Comparison of ENCODE assay signal across 12 cellular contexts in genomic region chr12:56377310-56377988, GRCh38. TPM values are rescaled to one million over a fixed set of nuclear protein-coding genes. Genes with fewer than 3 reads are reported as not detected.
A peak's percentile ranks its signal among the peaks of the same experiment; 100 is the strongest.
DNase-seq lines count a peak whose midpoint lies in the region; ATAC-seq and TF ChIP-seq lines count a peak whose summit lies in the region.
"Had no signal": no experiment of that assay in that cellular context is flagged by ENCODE, and none has a peak within 500 bp of the region (broad histone marks: within the 10 kb centered on the region; RNA-seq: fewer than 3 reads in every experiment).

No MANE protein-coding gene starts in this region.

- no peak overlapping the region for H3K56ac ChIP-seq in IMR-90 (ENCODE audit: extremely low read depth, insufficient read depth, low read length)

- H3K9me3 ChIP-seq in IMR-90 (ENCODE audit: control insufficient read depth, insufficient read depth, low read length) = no peaks in the 10 kb centered on the region

- TF ChIP-seq CTCF in IMR-90 (conservative IDR thresholded peaks at IDR 0.05; ENCODE audit: low read depth, low read length) = peak; percentile 52
- peak; percentile 35 for TF ChIP-seq CTCF in brain microvascular endothelial cell (IDR thresholded peaks at IDR 0.05; ENCODE audit: low read depth, low read length, missing control alignments)
- TF ChIP-seq CTCF in neural crest cell (conservative IDR thresholded peaks at IDR 0.05) = no peak
- TF ChIP-seq CTCF in GM13976 (IDR thresholded peaks at IDR 0.05; ENCODE audit: borderline replicate concordance, control extremely low read depth, extremely low read depth, insufficient read depth, missing control alignments) = no peak

- H2AFZ ChIP-seq in IMR-90 (replicated peaks; ENCODE audit: low read length, poor library complexity) = peak overlapping the region; percentile 54

- no peak overlapping the region for H2BK20ac ChIP-seq in IMR-90 (ENCODE audit: low read depth, low read length)

- intact Hi-C loops in IMR-90 (cut with micrococcal nuclease) = loop anchor here (5.0 kb wide), 1 partner anchor 85 kb away; no protein-coding TSS in a partner anchor
- intact Hi-C loops in posterior cingulate gyrus (cut with DNase I) = no loop called here

- H3K4me3 ChIP-seq in IMR-90 (ENCODE audit: insufficient read depth, low read depth, low read length) (no peak overlapping the region), brain microvascular endothelial cell (ENCODE audit: low read depth, low read length) (no peak overlapping the region)

- ATAC-seq in IMR-90 (ENCODE audit: low read depth) (peak; percentile 57; the same call in 1 of the 2 replicates), HG03159 (IDR thresholded peaks at IDR 0.05; ENCODE audit: unreplicated experiment) (no peak)
- ATAC-seq in naive thymus-derived CD8-positive, alpha-beta T cell = no peak

- no peak overlapping the region for H3K14ac ChIP-seq in IMR-90 (replicated peaks; ENCODE audit: low read depth, low read length)

- H3K4ac ChIP-seq in IMR-90 (ENCODE audit: low read depth, low read length) = no peak overlapping the region

- no peak overlapping the region for H3K4me3 Mint-ChIP-seq in neural crest cell
- no peak overlapping the region for H3K4me3 Mint-ChIP-seq in naive thymus-derived CD8-positive, alpha-beta T cell

- H4K91ac ChIP-seq in IMR-90 (ENCODE audit: insufficient read depth, low read depth, low read length) = no peak overlapping the region

- peaks cover 8% of the 10 kb centered on the region for H3K27me3 Mint-ChIP-seq in neural crest cell (ENCODE audit: low read depth)
- no peaks in the 10 kb centered on the region for H3K27me3 Mint-ChIP-seq in naive thymus-derived CD8-positive, alpha-beta T cell

- dilution Hi-C loops in IMR-90 (cut with HindIII; ENCODE audit: low sequenced_read_pairs, unreplicated experiment) = no loop called here

- no peak overlapping the region for H2BK120ac ChIP-seq in IMR-90 (ENCODE audit: low read depth, low read length)

- no peak overlapping the region for H3K23ac ChIP-seq in IMR-90 (ENCODE audit: low read depth, low read length)

- peaks cover 5% of the 10 kb centered on the region for H3K36me3 Mint-ChIP-seq in neural crest cell (ENCODE audit: low read depth)
- H3K36me3 Mint-ChIP-seq in naive thymus-derived CD8-positive, alpha-beta T cell = peaks cover 0 to 5% (median 0%) of the 10 kb centered on the region in 3 donors

- H2AK5ac ChIP-seq in IMR-90 (ENCODE audit: low read depth, low read length) = no peak overlapping the region

- peaks cover 9% of the 10 kb centered on the region for H3K9me3 Mint-ChIP-seq in neural crest cell
- peaks cover 0 to 5% (median 2%) of the 10 kb centered on the region in 9 donors for H3K9me3 Mint-ChIP-seq in naive thymus-derived CD8-positive, alpha-beta T cell

- H2BK5ac ChIP-seq in IMR-90 (ENCODE audit: low read depth, low read length, poor library complexity, severe bottlenecking) = no peak overlapping the region

- BruUV-seq in IMR-90 (replicated peaks; lab: Mats Ljungman, UMichigan) = no TSS peak

- peak overlapping the region; percentile 20 for H3K27ac Mint-ChIP-seq in neural crest cell (ENCODE audit: unreplicated experiment)
- peak overlapping the region in 1 of 10 donors; percentile 66 for H3K27ac Mint-ChIP-seq in naive thymus-derived CD8-positive, alpha-beta T cell

- H3K27me3 ChIP-seq in IMR-90 (ENCODE audit: control insufficient read depth, insufficient read depth, low read length) (peaks cover 3% of the 10 kb centered on the region), brain microvascular endothelial cell (replicated peaks) (no peaks in the 10 kb centered on the region)

- H3K27ac ChIP-seq in IMR-90 (ENCODE audit: insufficient read depth, low read length) (no peak overlapping the region), brain microvascular endothelial cell (no peak overlapping the region)

- DNase-seq in ELF-1 (ENCODE audit: low read depth, low spot score) (peak; percentile 45), IMR-90 (peak; percentile 62), brain microvascular endothelial cell (peak; percentile 16), neural crest cell (ENCODE audit: low read depth, low spot score) (no peak), posterior cingulate gyrus (no peak), GM13976 (ENCODE audit: low spot score) (no peak)
- no peak for DNase-seq in naive thymus-derived CD8-positive, alpha-beta T cell
- DNase-seq: amygdala; NCI-H526; stimulated activated CD4-positive, alpha-beta T cell treated with anti-CD3 and anti-CD28 coated beads, Interleukin-4, amount 100 ng/mL, for 24 hours had no signal

- 60% methylated on average over 1 of the region's 4 CpGs; no CpG with 5 or more reads in 1 of the 2 experiments for WGBS in IMR-90 (ENCODE audit: extremely low coverage in 2 of 2, insufficient read length in 1 of 2), 2 experiments

- H3K9ac ChIP-seq in IMR-90 (ENCODE audit: low read depth, low read length) = no peak overlapping the region

- no peaks in the 10 kb centered on the region for H4K20me1 ChIP-seq in IMR-90 (ENCODE audit: insufficient read depth, low read length)

- in situ Hi-C loops in IMR-90 (cut with MboI; ENCODE audit: low sequenced_read_pairs) = no loop called here
- in situ Hi-C loops in brain microvascular endothelial cell (cut with HindIII; ENCODE audit: low pct_ligation_motif_present, low sequenced_read_pairs) = no loop called here
- in situ Hi-C loops in GM13976 (cut with MboI; ENCODE audit: low sequenced_read_pairs, unreplicated experiment) = no loop called here

- H2AK9ac ChIP-seq in IMR-90 (replicated peaks; ENCODE audit: low read depth, low read length, poor library complexity) = no peak overlapping the region

- no peaks in the 10 kb centered on the region for H3K4me1 ChIP-seq in IMR-90 (ENCODE audit: control insufficient read depth, insufficient read depth, low read length)

- no peak overlapping the region for H4K8ac ChIP-seq in IMR-90 (ENCODE audit: low read depth in 2 of 2, low read length in 2 of 2)

- TF ChIP-seq RAD21 in IMR-90 (IDR thresholded peaks at IDR 0.05; ENCODE audit: low read length) = peak; percentile 57

- TF ChIP-seq POLR2A in IMR-90 (IDR thresholded peaks at IDR 0.05; ENCODE audit: low read depth, low read length) = no peak

- H3K9me1 ChIP-seq in IMR-90 (ENCODE audit: insufficient read depth, low read length) = no peaks in the 10 kb centered on the region

- H3K4me2 ChIP-seq in IMR-90 (ENCODE audit: low read depth, low read length) = no peak overlapping the region

- H3K18ac ChIP-seq in IMR-90 (ENCODE audit: low read depth, low read length) = no peak overlapping the region

- POLR2A ChIA-PET in IMR-90 (lab: Charles Lee; ENCODE audit: unreplicated experiment) = no interaction called here
- POLR2A ChIA-PET in naive thymus-derived CD8-positive, alpha-beta T cell (lab: Charles Lee) = no interaction called here

- H3K36me3 ChIP-seq in IMR-90 (ENCODE audit: control insufficient read depth, insufficient read depth, low read length) (no peaks in the 10 kb centered on the region), brain microvascular endothelial cell (replicated peaks) (no peaks in the 10 kb centered on the region)

- H3K79me1 ChIP-seq in IMR-90 (ENCODE audit: low read depth in 1 of 2, low read length in 2 of 2) = no peaks in the 10 kb centered on the region

- H2BK15ac ChIP-seq in IMR-90 (ENCODE audit: low read depth, low read length) = no peak overlapping the region

- CTCF ChIA-PET in IMR-90 (lab: Yijun Ruan, JAX) = interaction anchor here (0.6 kb wide), 1 partner anchor 17 kb away, joined by 4 read pairs; the partner anchor contains the start of gene STAT2

- H4K5ac ChIP-seq in IMR-90 (ENCODE audit: low read depth, low read length) = no peak overlapping the region

- no peaks in the 10 kb centered on the region for H3K4me1 Mint-ChIP-seq in neural crest cell
- H3K4me1 Mint-ChIP-seq in naive thymus-derived CD8-positive, alpha-beta T cell = peaks cover 0 to 31% (median 0%) of the 10 kb centered on the region in 4 donors

TF ChIP-seq in IMR-90, 13 proteins besides CTCF, POLR2A, EP300 and RAD21:
- TF ChIP-seq SMC3 (IDR thresholded peaks at IDR 0.05; ENCODE audit: low read depth, low read length) (peak; percentile 53), CEBPB (IDR thresholded peaks at IDR 0.05; ENCODE audit: low read depth, low read length) (no peak), MAFK (IDR thresholded peaks at IDR 0.05; ENCODE audit: low read depth, low read length) (peak; percentile 49)
TF ChIP-seq in IMR-90: peak in this region for 2.

RNA-seq across cellular contexts. Expression of gene APOF, which starts 14.8 kb away (rescaled TPM):
- total RNA-seq in IMR-90 (2012; rRNA removed) = not detected in 2 replicates
- polyA plus RNA-seq in IMR-90 (2012; rRNA removed) = not detected in 2 replicates
- not detected in 2 replicates for polyA plus RNA-seq in IMR-90 (2012; cell fraction: cytosol; rRNA removed)
- not detected in 2 replicates for polyA plus RNA-seq in IMR-90 (2012; cell fraction: nucleus; rRNA removed; ENCODE audit: low replicate concordance)
- not detected in 2 replicates for total RNA-seq in neural crest cell
- total RNA-seq in naive thymus-derived CD8-positive, alpha-beta T cell = not detected
- not detected for polyA plus RNA-seq in naive thymus-derived CD8-positive, alpha-beta T cell
- total RNA-seq: frontal cortex had no signal

RNA-seq across cellular contexts. Expression of gene STAT2, which starts 17.5 kb away (rescaled TPM):
- total RNA-seq in IMR-90 (2012; rRNA removed) (125 and 182 TPM in 2 replicates), neural crest cell (67.4 and 70.0 TPM in 2 replicates)
- polyA plus RNA-seq in IMR-90 (2012; rRNA removed) = 63.9 and 99.3 TPM in 2 replicates
- polyA plus RNA-seq in IMR-90 (2012; cell fraction: cytosol; rRNA removed) = 38.2 and 47.6 TPM in 2 replicates
- polyA plus RNA-seq in IMR-90 (2012; cell fraction: nucleus; rRNA removed; ENCODE audit: low replicate concordance) = 266 and 434 TPM in 2 replicates
- 100 to 1,000 TPM; 161 to 165 TPM for total RNA-seq in naive thymus-derived CD8-positive, alpha-beta T cell
- 10 to 100 TPM; 61.7 to 68.1 (median 64.5) TPM for polyA plus RNA-seq in naive thymus-derived CD8-positive, alpha-beta T cell

RNA-seq across cellular contexts. Expression of gene IL23A, which starts 38.8 kb away (rescaled TPM):
- total RNA-seq in IMR-90 (2012; rRNA removed) (not detected in 2 replicates), neural crest cell (0.23 TPM in 1 of 2 replicates, not detected in the other)
- polyA plus RNA-seq in IMR-90 (2012; rRNA removed) = 0.17 and 0.55 TPM in 2 replicates
- polyA plus RNA-seq in IMR-90 (2012; cell fraction: cytosol; rRNA removed) = 0.19 TPM in 1 of 2 replicates, not detected in the other
- polyA plus RNA-seq in IMR-90 (2012; cell fraction: nucleus; rRNA removed; ENCODE audit: low replicate concordance) = 0.30 and 0.36 TPM in 2 replicates
- total RNA-seq in naive thymus-derived CD8-positive, alpha-beta T cell = 10 to 100 TPM; 32.4 to 35.3 TPM
- 10 to 100 TPM; 12.3 to 16.6 (median 16.2) TPM for polyA plus RNA-seq in naive thymus-derived CD8-positive, alpha-beta T cell
- total RNA-seq: frontal cortex had no signal

RNA-seq across cellular contexts. Expression of gene PAN2, which starts 43.6 kb away (rescaled TPM):
- total RNA-seq in IMR-90 (2012; rRNA removed) = 7.5 and 9.7 TPM in 2 replicates
- 16.6 and 20.2 TPM in 2 replicates for polyA plus RNA-seq in IMR-90 (2012; rRNA removed)
- 3.6 and 4.1 TPM in 2 replicates for polyA plus RNA-seq in IMR-90 (2012; cell fraction: cytosol; rRNA removed)
- 119 and 302 TPM in 2 replicates for polyA plus RNA-seq in IMR-90 (2012; cell fraction: nucleus; rRNA removed; ENCODE audit: low replicate concordance)
- 64.4 and 69.6 TPM in 2 replicates for total RNA-seq in neural crest cell
- total RNA-seq in naive thymus-derived CD8-positive, alpha-beta T cell = 100 to 1,000 TPM; 210 to 216 TPM
- 10 to 100 TPM; 10.5 to 11.9 (median 11.0) TPM for polyA plus RNA-seq in naive thymus-derived CD8-positive, alpha-beta T cell

Comparison
In these comparisons a context has a peak if more than half of its experiments do, and no peak if none do; other contexts are left out.
1. DNase-seq: peak in ELF-1 (single experiment), IMR-90 (single experiment) and brain microvascular endothelial cell (single experiment); none in neural crest cell (single experiment), posterior cingulate gyrus (0 of 10), naive thymus-derived CD8-positive, alpha-beta T cell (0 of 10) and GM13976 (single experiment).
2. CTCF ChIP-seq: peak in IMR-90 (single experiment) and brain microvascular endothelial cell (single experiment); none in neural crest cell (single experiment) and GM13976 (single experiment).
3. RNA of gene IL23A, which starts 38.8 kb away (total RNA-seq): 32.4 to 35.3 TPM in naive thymus-derived CD8-positive, alpha-beta T cell; 0.23 TPM in neural crest cell and not detected in IMR-90; every median in the first group is over 10 times any median in the second.